8 cellular contexts compared by ENCODE assay signal in genomic region chr11:46237248-46238077, GRCh38. TPM values are rescaled to one million over a fixed set of nuclear protein-coding genes. Genes with fewer than 3 reads are reported as not detected.
DNase-seq lines count a peak whose midpoint lies in the region; ATAC-seq, FAIRE-seq and TF ChIP-seq lines count a peak whose summit lies in the region.

No MANE protein-coding gene starts in this region.

- RAD21 ChIA-PET in HCT116 (lab: Charles Lee; ENCODE audit: low non-redundant PET in 1 of 2, low total read pairs in 2 of 2, uncharacterized antibody in 2 of 2, unreplicated experiment in 2 of 2) = interaction anchor here (0.6 to 0.9 kb wide), 2 partner anchors 272 to 471 kb away, joined by 3 to 6 read pairs; no protein-coding TSS in a partner anchor

- WGBS in tibial nerve, 2 donors = 8 to 16% methylated on average over 39 to 59 of the region's 59 CpGs

- no peaks in the 10 kb centered on the region for H3K27me3 ChIP-seq in HCT116 (ENCODE audit: insufficient read depth, low read length)
- no peaks in the 10 kb centered on the region for H3K27me3 ChIP-seq in Peyer's patch
- H3K27me3 ChIP-seq in neutrophil = peaks cover 54% of the 10 kb centered on the region
- H3K27me3 ChIP-seq in tibial nerve = peaks cover 0 to 28% of the 10 kb centered on the region in 2 donors

- H3K27ac ChIP-seq in HCT116 (ENCODE audit: low read depth, low read length) = peak overlapping the region; percentile 70
- H3K27ac ChIP-seq in Peyer's patch = peak overlapping the region; percentile 41 to 86 (median 68)
- no peak overlapping the region for H3K27ac ChIP-seq in neutrophil
- peak overlapping the region in 3 of 4 donors; percentile 25 to 81 (median 71) for H3K27ac ChIP-seq in tibial nerve

- H3K9me3 ChIP-seq in HCT116 (ENCODE audit: control insufficient read depth in 1 of 2, insufficient read depth in 1 of 2, low read depth in 1 of 2, low read length in 2 of 2) (no peaks in the 10 kb centered on the region), Peyer's patch (peaks cover 0 to 7% (median 0%) of the 10 kb centered on the region in 4 donors), neutrophil (no peaks in the 10 kb centered on the region), tibial nerve (peaks cover 0 to 9% (median 0%) of the 10 kb centered on the region in 4 donors)

- BruUV-seq in HCT116 (replicated peaks; lab: Mats Ljungman, UMichigan) = no TSS peak

- intact Hi-C loops in HCT116 (cut with micrococcal nuclease) = loop anchor here (2.0 to 5.0 kb wide), 2 partner anchors 111 to 380 kb away; partner anchors contain the start of genes ATG13 and HARBI1

- POLR2A ChIA-PET in HCT116 (lab: Charles Lee) = interaction anchor here (0.6 to 2.8 kb wide), 4 partner anchors 72 to 319 kb away, joined by 3 to 10 read pairs (median 4); partner anchors contain the start of gene PHF21A

- DNase-seq in HCT116 (ENCODE audit: low read depth, low spot score) (peak; percentile 86), Peyer's patch (peak in 1 of 3 donors; percentile 60), fibroblast of villous mesenchyme (ENCODE audit: low read depth) (peak; percentile 86), tibial nerve (ENCODE audit: low spot score in 2 of 2) (peak; percentile 19 to 43), GM19239 (ENCODE audit: insufficient read length, low spot score) (no peak), NCI-H1105 treated with DMSO at 0.1 percent for 48 hours (lab: John Stamatoyannopoulos, UW) (no peak)
- DNase-seq in activated T-helper 9 cell treated with anti-CD3 and anti-CD28 coated beads, Interleukin-2, amount 50 U/mL, for 16 hours (ENCODE audit: low read depth) = peak; percentile 38

- H2AFZ ChIP-seq in HCT116 (ENCODE audit: low read depth, low read length, poor library complexity, severe bottlenecking) = peak overlapping the region; percentile 79

- peak; percentile 64 for ATAC-seq in HCT116

- TF ChIP-seq CTCF in HCT116 (IDR thresholded peaks at IDR 0.05 in 2 of 3, conservative IDR thresholded peaks at IDR 0.05 in 1 of 3; ENCODE audit: borderline replicate concordance in 1 of 3, insufficient read depth in 1 of 3, low read depth in 2 of 3, low read length in 2 of 3) (no peak), Peyer's patch (IDR thresholded peaks at IDR 0.05) (no peak), fibroblast of villous mesenchyme (IDR thresholded peaks at IDR 0.05; ENCODE audit: insufficient read depth, low read depth, low read length) (no peak), neutrophil (IDR thresholded peaks at IDR 0.05) (no peak), tibial nerve (IDR thresholded peaks at IDR 0.05) (no peak)

- no peak for TF ChIP-seq RAD21 in HCT116 (IDR thresholded peaks at IDR 0.05; ENCODE audit: low read depth)

- peak; percentile 57 for TF ChIP-seq POLR2A in HCT116 (IDR thresholded peaks at IDR 0.05; ENCODE audit: borderline replicate concordance, extremely low read depth, insufficient read depth, insufficient read length)
- TF ChIP-seq POLR2A in Peyer's patch (IDR thresholded peaks at IDR 0.05) = no peak
- no peak for TF ChIP-seq POLR2A in tibial nerve (IDR thresholded peaks at IDR 0.05)

- H3K36me3 ChIP-seq in HCT116 (ENCODE audit: control insufficient read depth in 1 of 2, insufficient read depth in 2 of 2, low read length in 2 of 2) (no peaks in the 10 kb centered on the region), Peyer's patch (no peaks in the 10 kb centered on the region), neutrophil (no peaks in the 10 kb centered on the region), tibial nerve (no peaks in the 10 kb centered on the region)

- H3K4me3 ChIP-seq in HCT116 (replicated peaks in 1 of 2; ENCODE audit: low read depth in 1 of 2, low read length in 2 of 2) = peak overlapping the region; percentile 53 to 59
- H3K4me3 ChIP-seq in Peyer's patch = peak overlapping the region; percentile 33 to 62 (median 52)
- peak overlapping the region; percentile 52 for H3K4me3 ChIP-seq in fibroblast of villous mesenchyme (ENCODE audit: low read depth, low read length)
- peak overlapping the region; percentile 58 to 59 for H3K4me3 ChIP-seq in neutrophil (ENCODE audit: low read depth in 1 of 2, low read length in 1 of 2)
- H3K4me3 ChIP-seq in tibial nerve = peak overlapping the region; percentile 28 to 57 (median 30)

- CTCF ChIA-PET in HCT116 (lab: Charles Lee) = interaction anchor here (1.1 to 5.1 kb wide), 5 partner anchors 8 to 231 kb away, joined by 3 to 56 read pairs (median 7); no protein-coding TSS in a partner anchor

- no peaks in the 10 kb centered on the region for H4K20me1 ChIP-seq in HCT116 (ENCODE audit: insufficient read depth)

- peak overlapping the region; percentile 85 for H3K4me2 ChIP-seq in HCT116 (ENCODE audit: low read length)

- H3K4me1 ChIP-seq in HCT116 (ENCODE audit: control insufficient read depth in 1 of 2, insufficient read depth in 2 of 2, low read length in 2 of 2) (peaks cover 28 to 57% of the 10 kb centered on the region in 2 experiments), Peyer's patch (peaks cover 0 to 31% (median 11%) of the 10 kb centered on the region in 4 donors), neutrophil (ENCODE audit: control insufficient read depth in 1 of 2, insufficient read depth in 1 of 2, low read depth in 1 of 2, low read length in 1 of 2) (peaks cover 36% of the 10 kb centered on the region in 2 experiments), tibial nerve (peaks cover 0 to 32% (median 20%) of the 10 kb centered on the region in 4 donors)

- H3K79me2 ChIP-seq in HCT116 (ENCODE audit: insufficient read depth, low read length) = no peaks in the 10 kb centered on the region

- no peak for FAIRE-seq in GM19239 (lab: Jason Lieb, UNC)

- peak overlapping the region; percentile 60 for H3K9ac ChIP-seq in HCT116 (ENCODE audit: low read length)

- H3K9me2 ChIP-seq in HCT116 (ENCODE audit: insufficient read depth) = no peaks in the 10 kb centered on the region

- TF ChIP-seq EP300 in tibial nerve (IDR thresholded peaks at IDR 0.05) = no peak

TF ChIP-seq in HCT116, 20 proteins besides CTCF, POLR2A, EP300 and RAD21:
- TF ChIP-seq ATF3 (IDR thresholded peaks at IDR 0.05) (no peak), YY1 (IDR thresholded peaks at IDR 0.05; ENCODE audit: extremely low read depth, insufficient replicate concordance, low read depth, low read length) (peak; percentile 46), TCF7L2 (IDR thresholded peaks at IDR 0.05; ENCODE audit: borderline replicate concordance, extremely low read depth, insufficient read depth, insufficient read length) (peak; percentile 34), ZBTB33 (IDR thresholded peaks at IDR 0.05; ENCODE audit: extremely low read depth, insufficient replicate concordance, low read length) (no peak), POLR2AphosphoS5 (IDR thresholded peaks at IDR 0.05; ENCODE audit: low read depth, low read length) (peak; percentile 41), EZH2 (IDR thresholded peaks at IDR 0.05) (no peak)

RNA-seq across cellular contexts. Expression of gene CREB3L1, which starts 40.0 kb away (rescaled TPM):
- 0.37 TPM for total RNA-seq in HCT116 (2021; ENCODE audit: unreplicated experiment)
- polyA plus RNA-seq in HCT116 (2012) = 0.29 and 0.30 TPM in 2 replicates
- total RNA-seq in Peyer's patch = 10 to 100 TPM; 13.2 to 50.6 (median 30.3) TPM
- 40.6 and 66.7 TPM in 2 replicates for total RNA-seq in fibroblast of villous mesenchyme
- total RNA-seq in tibial nerve = 1 to 10 TPM; 2.0 to 6.9 (median 3.4) TPM

Comparison
In these comparisons a context has a peak if more than half of its experiments do, and no peak if none do; other contexts are left out.
1. DNase-seq: peak in HCT116 (single experiment), activated T-helper 9 cell treated with anti-CD3 and anti-CD28 coated beads, Interleukin-2, amount 50 U/mL, for 16 hours (single experiment), fibroblast of villous mesenchyme (single experiment) and tibial nerve (2 of 2); none in GM19239 (single experiment) and NCI-H1105 treated with DMSO at 0.1 percent for 48 hours (single experiment).
2. Peak in every context shown above with its lines, with median percentiles within 50 percentile points of each other: H3K4me3 ChIP-seq.